ENCODE assay signal across 35 cellular contexts in genomic region chr11:113949891-113950290, GRCh38. TPM values are rescaled to one million over a fixed set of nuclear protein-coding genes. Genes with fewer than 3 reads are reported as not detected.
"Had no signal": no experiment of that assay in that cellular context is flagged by ENCODE, and none has a peak within 500 bp of the region (broad histone marks: within the 10 kb centered on the region; RNA-seq: fewer than 3 reads in every experiment).

No MANE protein-coding gene starts in this region.

- H3K27me3 ChIP-seq: brain microvascular endothelial cell had no signal

- H3K4me1 ChIP-seq: esophagus muscularis mucosa, foreskin keratinocyte, gastrocnemius medialis, heart left ventricle had no signal

- H3K27ac Mint-ChIP-seq: activated CD4-positive, alpha-beta memory T cell treated with anti-CD3 and anti-CD28 coated beads, Interleukin-2, amount 10 ng/mL, durations not matched to agents 7 days and 5 days; activated CD4-positive, alpha-beta T cell treated with anti-CD3 and anti-CD28 coated beads, Interleukin-2, amount 10 ng/mL, durations not matched to agents 7 days and 5 days; activated naive CD4-positive, alpha-beta T cell treated with anti-CD3 and anti-CD28 coated beads, Interleukin-2, amount 10 ng/mL, durations not matched to agents 7 days and 5 days; activated naive CD8-positive, alpha-beta T cell; activated T-cell treated with anti-CD3 and anti-CD28 coated beads, Interleukin-2, amount 50 U/mL, for 24 hours; activated T-cell treated with anti-CD3 and anti-CD28 coated beads, Interleukin-2, amount 50 U/mL, for 72 hours; dendritic cell treated with granulocyte-macrophage colony-stimulating factor and Interleukin-4, amounts not matched to agents 40 ng/mL and 50 ng/mL, for 4 days; T-helper 17 cell; T-helper 2 cell treated with Interferon-gamma antibody and Interleukin-4, amounts not matched to agents 5 μg/mL and 100 μg/mL, for 36 hours had no signal

- H3K27ac ChIP-seq: brain microvascular endothelial cell, coronary artery, esophagus muscularis mucosa, foreskin keratinocyte, gastrocnemius medialis, heart left ventricle had no signal

- ATAC-seq: activated T-cell treated with anti-CD3 and anti-CD28 coated beads, Interleukin-2, amount 50 U/mL, for 72 hours; foreskin keratinocyte; gastrocnemius medialis; heart left ventricle; T-helper 17 cell had no signal

- H3K9me3 Mint-ChIP-seq: activated CD4-positive, alpha-beta memory T cell treated with anti-CD3 and anti-CD28 coated beads, Interleukin-2, amount 10 ng/mL, durations not matched to agents 7 days and 5 days; activated CD4-positive, alpha-beta T cell treated with anti-CD3 and anti-CD28 coated beads, Interleukin-2, amount 10 ng/mL, durations not matched to agents 7 days and 5 days; activated naive CD4-positive, alpha-beta T cell treated with anti-CD3 and anti-CD28 coated beads, Interleukin-2, amount 10 ng/mL, durations not matched to agents 7 days and 5 days; activated T-cell treated with anti-CD3 and anti-CD28 coated beads, Interleukin-2, amount 50 U/mL, for 24 hours; activated T-cell treated with anti-CD3 and anti-CD28 coated beads, Interleukin-2, amount 50 U/mL, for 72 hours; central memory CD8-positive, alpha-beta T cell; dendritic cell treated with granulocyte-macrophage colony-stimulating factor and Interleukin-4, amounts not matched to agents 40 ng/mL and 50 ng/mL, for 4 days; T-helper 2 cell treated with Interferon-gamma antibody and Interleukin-4, amounts not matched to agents 5 μg/mL and 100 μg/mL, for 36 hours had no signal

- DNase-seq: activated CD4-positive, alpha-beta memory T cell treated with anti-CD3 and anti-CD28 coated beads, Interleukin-2, amount 10 ng/mL, durations not matched to agents 7 days and 5 days; activated CD4-positive, alpha-beta T cell treated with anti-CD3 and anti-CD28 coated beads for 1 hour; activated CD4-positive, alpha-beta T cell treated with anti-CD3 and anti-CD28 coated beads for 4 hours; activated CD4-positive, alpha-beta T cell treated with anti-CD3 and anti-CD28 coated beads, Interleukin-2, amount 10 ng/mL, durations not matched to agents 7 days and 5 days; activated CD4-positive, alpha-beta T cell treated with anti-CD3 and anti-CD28 coated beads, Interleukin-2, amount 50 U/mL, for 4 hours; activated CD8-positive, alpha-beta memory T cell treated with anti-CD3 and anti-CD28 coated beads, Interleukin-2, amount 50 U/mL, for 48 hours; activated gamma-delta T cell; activated naive CD4-positive, alpha-beta T cell; activated naive CD4-positive, alpha-beta T cell treated with anti-CD3 and anti-CD28 coated beads, Interleukin-2, amount 10 ng/mL, durations not matched to agents 7 days and 5 days; activated T-cell treated with anti-CD3 and anti-CD28 coated beads for 4 hours; activated T-cell treated with anti-CD3 and anti-CD28 coated beads, Interleukin-2, amount 50 U/mL, for 24 hours; activated T-cell treated with anti-CD3 and anti-CD28 coated beads, Interleukin-2, amount 50 U/mL, for 72 hours; amniotic stem cell; brain microvascular endothelial cell; effector memory CD4-positive, alpha-beta T cell; erythroblast; foreskin keratinocyte; gastrocnemius medialis; glutamatergic neuron; heart left ventricle; T-helper 1 cell; T-helper 17 cell; T1000 had no signal

- H3K4me1 Mint-ChIP-seq: activated CD4-positive, alpha-beta memory T cell treated with anti-CD3 and anti-CD28 coated beads, Interleukin-2, amount 10 ng/mL, durations not matched to agents 7 days and 5 days; activated CD4-positive, alpha-beta T cell treated with anti-CD3 and anti-CD28 coated beads, Interleukin-2, amount 10 ng/mL, durations not matched to agents 7 days and 5 days; activated naive CD4-positive, alpha-beta T cell treated with anti-CD3 and anti-CD28 coated beads, Interleukin-2, amount 10 ng/mL, durations not matched to agents 7 days and 5 days; central memory CD8-positive, alpha-beta T cell had no signal

- H3K9me3 ChIP-seq: esophagus muscularis mucosa, gastrocnemius medialis, heart left ventricle had no signal

- H3K36me3 ChIP-seq: brain microvascular endothelial cell, esophagus muscularis mucosa, gastrocnemius medialis, heart left ventricle had no signal

- H3K36me3 Mint-ChIP-seq: activated naive CD4-positive, alpha-beta T cell treated with anti-CD3 and anti-CD28 coated beads, Interleukin-2, amount 10 ng/mL, durations not matched to agents 7 days and 5 days; activated naive CD8-positive, alpha-beta T cell had no signal

- H3K4me3 Mint-ChIP-seq: activated CD4-positive, alpha-beta memory T cell treated with anti-CD3 and anti-CD28 coated beads, Interleukin-2, amount 10 ng/mL, durations not matched to agents 7 days and 5 days; activated CD4-positive, alpha-beta T cell treated with anti-CD3 and anti-CD28 coated beads, Interleukin-2, amount 10 ng/mL, durations not matched to agents 7 days and 5 days; activated naive CD4-positive, alpha-beta T cell treated with anti-CD3 and anti-CD28 coated beads, Interleukin-2, amount 10 ng/mL, durations not matched to agents 7 days and 5 days; activated naive CD8-positive, alpha-beta T cell; activated T-cell treated with anti-CD3 and anti-CD28 coated beads, Interleukin-2, amount 50 U/mL, for 24 hours; activated T-cell treated with anti-CD3 and anti-CD28 coated beads, Interleukin-2, amount 50 U/mL, for 72 hours; central memory CD8-positive, alpha-beta T cell; dendritic cell treated with granulocyte-macrophage colony-stimulating factor and Interleukin-4, amounts not matched to agents 40 ng/mL and 50 ng/mL, for 4 days; T-helper 17 cell; T-helper 2 cell treated with Interferon-gamma antibody and Interleukin-4, amounts not matched to agents 5 μg/mL and 100 μg/mL, for 36 hours had no signal

- H3K4me3 ChIP-seq: coronary artery, dorsolateral prefrontal cortex, esophagus muscularis mucosa, gastrocnemius medialis, heart left ventricle had no signal

RNA-seq across cellular contexts. Expression of gene HTR3A, which starts 25.0 kb away (rescaled TPM):
- total RNA-seq: activated CD4-positive, alpha-beta memory T cell treated with anti-CD3 and anti-CD28 coated beads, Interleukin-2, amount 10 ng/mL, durations not matched to agents 7 days and 5 days; activated CD4-positive, alpha-beta T cell treated with anti-CD3 and anti-CD28 coated beads, Interleukin-2, amount 10 ng/mL, durations not matched to agents 7 days and 5 days; activated T-cell treated with anti-CD3 and anti-CD28 coated beads, Interleukin-2, amount 50 U/mL, for 72 hours; astrocyte; bronchial epithelial cell; cardiac septum; cerebellum; foreskin keratinocyte; gastrocnemius medialis; T-helper 17 cell had no signal
- polyA plus RNA-seq: foreskin keratinocyte had no signal

RNA-seq across cellular contexts. Expression of gene HTR3B, which starts 45.3 kb away (rescaled TPM):
- total RNA-seq: activated CD4-positive, alpha-beta memory T cell treated with anti-CD3 and anti-CD28 coated beads, Interleukin-2, amount 10 ng/mL, durations not matched to agents 7 days and 5 days; activated CD4-positive, alpha-beta T cell treated with anti-CD3 and anti-CD28 coated beads, Interleukin-2, amount 10 ng/mL, durations not matched to agents 7 days and 5 days; activated T-cell treated with anti-CD3 and anti-CD28 coated beads, Interleukin-2, amount 50 U/mL, for 72 hours; astrocyte; bronchial epithelial cell; cardiac septum; esophagus muscularis mucosa; foreskin keratinocyte; gastrocnemius medialis; heart left ventricle; T-helper 17 cell had no signal
- polyA plus RNA-seq: adipose tissue, foreskin keratinocyte, heart left ventricle had no signal
